Comparison of ENCODE assay signal across 2 cellular contexts in the genomic region with DNA sequence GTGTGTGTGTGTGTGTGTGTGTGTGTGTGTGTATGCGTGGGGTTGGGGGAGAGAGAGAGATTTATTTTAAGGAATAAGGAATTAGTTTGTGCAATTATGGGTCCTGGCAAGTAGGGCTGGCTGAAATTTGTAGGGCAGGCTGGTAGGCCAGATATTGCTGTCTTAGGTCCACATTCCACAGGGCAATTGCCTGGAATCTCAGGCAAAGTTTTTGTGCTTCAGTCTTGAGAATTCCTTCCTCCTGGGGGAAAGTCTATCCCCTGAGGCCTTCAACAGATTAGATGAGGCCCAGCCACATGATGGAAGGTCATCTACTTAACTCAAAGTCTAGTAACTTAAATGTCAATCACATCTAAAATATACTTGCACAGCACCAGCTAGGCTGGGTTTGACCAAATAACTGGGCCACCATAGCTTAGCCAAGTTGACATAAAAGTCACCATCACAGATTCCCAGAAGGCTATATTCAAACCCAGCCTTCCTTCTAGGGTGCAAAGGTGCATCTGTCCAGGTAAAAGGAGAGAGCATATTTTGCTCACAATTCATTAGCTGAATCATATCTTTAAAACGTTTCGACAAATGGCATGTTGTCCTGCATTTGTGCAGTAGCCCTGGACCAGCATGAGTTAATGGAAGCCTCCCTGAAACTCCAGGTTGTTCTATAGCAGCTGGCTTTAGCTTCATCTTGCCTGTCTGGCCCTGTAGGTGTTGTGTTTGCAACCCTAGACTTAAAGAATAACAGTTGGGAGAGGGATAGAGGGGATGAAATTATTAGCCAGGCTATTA.
TF ChIP-seq lines count a peak whose summit lies in the region.

No MANE protein-coding gene starts in this region.

TF ChIP-seq in A549, 52 proteins besides CTCF, POLR2A, EP300 and RAD21 (continued from another document):
- TF ChIP-seq ELK1 (IDR thresholded peaks at IDR 0.05; ENCODE audit: low read depth, low read length) = no peak
TF ChIP-seq in A549: peak in this region for 0.

TF ChIP-seq in H1, 55 proteins besides CTCF, POLR2A, EP300 and RAD21 (continued from another document):
- TF ChIP-seq MAFK (IDR thresholded peaks at IDR 0.05; ENCODE audit: low read depth, low read length) (no peak), KDM1A (IDR thresholded peaks at IDR 0.05; ENCODE audit: borderline replicate concordance, low read length) (no peak)
- TF ChIP-seq, protein P1, sequence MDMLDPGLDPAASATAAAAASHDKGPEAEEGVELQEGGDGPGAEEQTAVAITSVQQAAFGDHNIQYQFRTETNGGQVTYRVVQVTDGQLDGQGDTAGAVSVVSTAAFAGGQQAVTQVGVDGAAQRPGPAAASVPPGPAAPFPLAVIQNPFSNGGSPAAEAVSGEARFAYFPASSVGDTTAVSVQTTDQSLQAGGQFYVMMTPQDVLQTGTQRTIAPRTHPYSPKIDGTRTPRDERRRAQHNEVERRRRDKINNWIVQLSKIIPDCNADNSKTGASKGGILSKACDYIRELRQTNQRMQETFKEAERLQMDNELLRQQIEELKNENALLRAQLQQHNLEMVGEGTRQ (IDR thresholded peaks at IDR 0.05; ENCODE audit: low read length) = no peak
